In the genomic region with DNA sequence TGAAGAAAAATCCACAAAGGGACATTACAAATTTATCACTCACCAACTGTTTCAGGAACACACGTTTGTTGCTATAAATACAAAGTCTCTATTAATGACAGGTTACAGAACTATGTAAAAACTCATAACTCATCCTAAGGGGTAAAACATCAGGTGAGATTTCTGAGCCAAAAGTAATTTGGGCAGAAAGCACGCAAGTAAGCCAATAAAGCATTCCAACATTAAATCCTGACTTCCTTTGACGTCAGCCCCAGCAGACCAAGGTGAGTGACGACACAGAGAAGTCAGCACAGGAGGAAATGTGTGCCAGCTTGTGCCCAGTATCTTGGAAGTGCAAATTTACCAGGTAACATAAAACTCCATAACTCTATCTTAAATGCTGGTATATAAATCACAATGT, we compare ENCODE assay signal across 24 cellular contexts.
"Had no signal": no experiment of that assay in that cellular context is flagged by ENCODE, and none has a peak within 500 bp of the region (broad histone marks: within the 10 kb centered on the region; RNA-seq: fewer than 3 reads in every experiment).

No MANE protein-coding gene starts in this region.

- H3K27me3 ChIP-seq: right lobe of liver, stomach, upper lobe of right lung had no signal

- H3K4me1 ChIP-seq: prostate gland, upper lobe of right lung had no signal

- H3K27ac ChIP-seq: prostate gland, stomach, upper lobe of right lung, VCaP had no signal

- H3K27me3 Mint-ChIP-seq: activated naive CD4-positive, alpha-beta T cell treated with anti-CD3 and anti-CD28 coated beads, Interleukin-2, amount 50 U/mL, for 24 hours; memory B cell; naive B cell had no signal

- H3K4me1 Mint-ChIP-seq: stimulated activated effector memory CD8-positive, alpha-beta T cell treated with anti-CD3 and anti-CD28 coated beads, Interleukin-12 subunit alpha, Interleukin-12 subunit beta, amount 100 ng/mL, for 72 hours had no signal

- H3K4me3 ChIP-seq: mucosa of descending colon, prostate gland, stomach, upper lobe of right lung had no signal

- H3K4me3 Mint-ChIP-seq: activated naive CD4-positive, alpha-beta T cell treated with anti-CD3 and anti-CD28 coated beads, Interleukin-2, amount 50 U/mL, for 24 hours; activated T-cell treated with anti-CD3 and anti-CD28 coated beads, Interleukin-2, amount 50 U/mL, for 4 hours; memory B cell; naive B cell; stimulated activated effector memory CD8-positive, alpha-beta T cell treated with anti-CD3 and anti-CD28 coated beads, Interleukin-12 subunit alpha, Interleukin-12 subunit beta, amount 100 ng/mL, for 72 hours had no signal

- DNase-seq: activated CD4-positive, alpha-beta T cell treated with anti-CD3 and anti-CD28 coated beads, Interleukin-2, amount 50 U/mL, for 1 hour; activated CD4-positive, CD25-positive, alpha-beta regulatory T cell treated with anti-CD3 and anti-CD28 coated beads, Interleukin-2, amount 50 U/mL, for 72 hours; activated CD8-positive, alpha-beta memory T cell treated with anti-CD3 and anti-CD28 coated beads, Interleukin-2, amount 50 U/mL, for 4 hours; activated effector memory CD4-positive, alpha-beta T cell treated with anti-CD3 and anti-CD28 coated beads, Interleukin-2, amount 50 U/mL, for 16 hours; activated T-cell treated with anti-CD3 and anti-CD28 coated beads, Interleukin-2, amount 50 U/mL, for 4 hours; dermis blood vessel endothelial cell; effector memory CD4-positive, alpha-beta T cell; hypothalamus; left ventricle myocardium superior; mucosa of descending colon; naive B cell; right lobe of liver; small intestine; stimulated activated CD4-positive, alpha-beta T cell treated with anti-CD3 and anti-CD28 coated beads, Interleukin-15, amount 100 ng/mL, for 24 hours; stimulated activated CD4-positive, alpha-beta T cell treated with anti-CD3 and anti-CD28 coated beads, Interleukin-4, amount 100 ng/mL, for 24 hours; stomach; T-helper 2 cell; upper lobe of right lung had no signal

- H3K9me3 ChIP-seq: prostate gland, upper lobe of right lung had no signal

- ATAC-seq: activated T-cell treated with anti-CD3 and anti-CD28 coated beads, Interleukin-2, amount 50 U/mL, for 4 hours; left ventricle myocardium superior; mucosa of descending colon; stimulated activated effector memory CD8-positive, alpha-beta T cell treated with anti-CD3 and anti-CD28 coated beads, Interleukin-12 subunit alpha, Interleukin-12 subunit beta, amount 100 ng/mL, for 72 hours; upper lobe of right lung had no signal

- H3K27ac Mint-ChIP-seq: activated naive CD4-positive, alpha-beta T cell treated with anti-CD3 and anti-CD28 coated beads, Interleukin-2, amount 50 U/mL, for 24 hours; memory B cell; naive B cell; stimulated activated effector memory CD8-positive, alpha-beta T cell treated with anti-CD3 and anti-CD28 coated beads, Interleukin-12 subunit alpha, Interleukin-12 subunit beta, amount 100 ng/mL, for 72 hours had no signal

- H3K9me3 Mint-ChIP-seq: memory B cell; stimulated activated effector memory CD8-positive, alpha-beta T cell treated with anti-CD3 and anti-CD28 coated beads, Interleukin-12 subunit alpha, Interleukin-12 subunit beta, amount 100 ng/mL, for 72 hours had no signal

- FAIRE-seq: endothelial cell of umbilical vein, small intestine had no signal

- H3K36me3 ChIP-seq: prostate gland, right lobe of liver had no signal
